8 cellular contexts compared by ENCODE assay signal in the genomic region with DNA sequence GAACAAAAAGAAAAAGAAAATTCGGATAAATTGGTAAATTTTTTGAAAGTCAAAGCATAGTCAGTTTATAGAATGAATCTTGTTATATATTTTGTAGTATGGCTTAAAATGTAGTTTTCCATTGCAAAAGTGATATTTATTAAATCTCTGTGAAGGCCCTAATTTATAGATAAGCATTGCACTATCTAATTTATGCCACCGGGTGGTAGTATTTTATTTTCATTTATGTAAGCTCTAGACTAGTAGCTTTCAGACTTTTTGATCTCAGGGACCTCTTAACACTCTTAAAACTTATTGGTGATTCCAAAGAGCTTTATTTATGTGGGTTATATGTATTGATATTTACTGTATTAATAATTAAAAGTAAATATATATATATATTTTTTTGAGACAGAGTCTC.
DNase-seq lines count a peak whose midpoint lies in the region; ATAC-seq and TF ChIP-seq lines count a peak whose summit lies in the region.

No MANE protein-coding gene starts in this region.

- WGBS in adrenal gland, 4 donors = 53 to 67% (median 59%) methylated on average over 2 of the region's 2 CpGs
- WGBS in right lobe of liver (ENCODE audit: insufficient coverage, low coverage, low lambda C conversion rate, missing lambda C conversion rate) = 52% methylated on average over 2 of the region's 2 CpGs

- H3K4me3 ChIP-seq in adrenal gland = no peak overlapping the region
- no peak overlapping the region for H3K4me3 ChIP-seq in right lobe of liver

- TF ChIP-seq POLR2A in adrenal gland (IDR thresholded peaks at IDR 0.05) (no peak), right lobe of liver (IDR thresholded peaks at IDR 0.05) (no peak)

- peak in 3 of 4 donors; percentile 56 to 62 (median 56) for ATAC-seq in right lobe of liver
- no peak for ATAC-seq in GM18870 (IDR thresholded peaks at IDR 0.05; ENCODE audit: unreplicated experiment)
- no peak for ATAC-seq in GM18519 (IDR thresholded peaks at IDR 0.05; ENCODE audit: low FRiP score, unreplicated experiment)

- H3K27ac ChIP-seq in adrenal gland (no peak overlapping the region), right lobe of liver (no peak overlapping the region), substantia nigra (ENCODE audit: low read depth, low read length, poor library complexity, severe bottlenecking) (no peak overlapping the region)

- intact Hi-C loops in adrenal gland (cut with DNase I) = no loop called here
- intact Hi-C loops in right lobe of liver (cut with DNase I) = no loop called here

- DNase-seq in COLO829 (ENCODE audit: low spot score) = peak; percentile 39
- DNase-seq in HT-29 (ENCODE audit: low spot score) = peak; percentile 9
- DNase-seq in adrenal gland = no peak
- no peak for DNase-seq in right lobe of liver
- DNase-seq in substantia nigra (lab: John Stamatoyannopoulos, UW) = no peak
- DNase-seq in NCI-H1436 treated with DMSO at 0.1 percent for 48 hours (lab: John Stamatoyannopoulos, UW) = no peak

- peaks cover 4 to 5% of the 10 kb centered on the region in 2 donors for H3K4me1 ChIP-seq in adrenal gland (replicated peaks in 1 of 2)
- no peaks in the 10 kb centered on the region for H3K4me1 ChIP-seq in right lobe of liver

- H3K27me3 ChIP-seq in adrenal gland (no peaks in the 10 kb centered on the region), right lobe of liver (no peaks in the 10 kb centered on the region)

- H3K9me3 ChIP-seq in adrenal gland (replicated peaks in 1 of 3) (no peaks in the 10 kb centered on the region), right lobe of liver (no peaks in the 10 kb centered on the region)

- peak in 4 of 6 experiments; percentile 25 to 49 (median 36) for TF ChIP-seq CTCF in adrenal gland (IDR thresholded peaks at IDR 0.05)
- TF ChIP-seq CTCF in right lobe of liver (IDR thresholded peaks at IDR 0.05) = peak in 3 of 4 donors; percentile 38 to 47 (median 44)

- H3K36me3 ChIP-seq in adrenal gland (replicated peaks in 1 of 2) = peaks cover 0 to 9% of the 10 kb centered on the region in 2 donors
- H3K36me3 ChIP-seq in right lobe of liver = peaks cover 0 to 7% (median 3%) of the 10 kb centered on the region in 4 donors

Comparison
In these comparisons a context has a peak if more than half of its experiments do, and no peak if none do; other contexts are left out.
1. DNase-seq: peak in COLO829 (single experiment) and HT-29 (single experiment); none in adrenal gland (0 of 7), right lobe of liver (0 of 3), substantia nigra (0 of 49) and NCI-H1436 treated with DMSO at 0.1 percent for 48 hours (single experiment).
2. ATAC-seq: peak in right lobe of liver (3 of 4); none in GM18870 (single experiment) and GM18519 (single experiment).